Comparison of ENCODE assay signal across 16 cellular contexts in genomic region chr20:1880529-1881239, GRCh38. TPM values are rescaled to one million over a fixed set of nuclear protein-coding genes. Genes with fewer than 3 reads are reported as not detected.
A peak's percentile ranks its signal among the peaks of the same experiment; 100 is the strongest.
DNase-seq lines count a peak whose midpoint lies in the region; ATAC-seq and TF ChIP-seq lines count a peak whose summit lies in the region.
"Had no signal": no experiment of that assay in that cellular context is flagged by ENCODE, and none has a peak within 500 bp of the region (broad histone marks: within the 10 kb centered on the region; RNA-seq: fewer than 3 reads in every experiment).

No MANE protein-coding gene starts in this region.

- H3K27ac ChIP-seq in PC-3 (ENCODE audit: low read length) = no peak overlapping the region
- peak overlapping the region in 50 of 59 donors; percentile 2 to 80 (median 57) for H3K27ac ChIP-seq in dorsolateral prefrontal cortex
- H3K27ac ChIP-seq in substantia nigra (ENCODE audit: low read depth, low read length, poor library complexity, severe bottlenecking) = peak overlapping the region; percentile 49
- H3K27ac ChIP-seq: SJSA1 had no signal

- H3K4me3 Mint-ChIP-seq in nephron progenitor cell = no peak overlapping the region
- H3K4me3 Mint-ChIP-seq: H9 had no signal

- H2AFZ ChIP-seq in PC-3 (ENCODE audit: low read length) = no peak overlapping the region

- peak overlapping the region; percentile 58 for H3K27ac Mint-ChIP-seq in nephron progenitor cell
- H3K27ac Mint-ChIP-seq: H9 had no signal

- no peaks in the 10 kb centered on the region for H3K9me2 ChIP-seq in PC-3 (replicated peaks; ENCODE audit: low read length)

- no peaks in the 10 kb centered on the region for H3K36me3 ChIP-seq in PC-3 (ENCODE audit: low read depth, low read length)
- H3K36me3 ChIP-seq: SJSA1 had no signal

- no peaks in the 10 kb centered on the region for H3K9me3 ChIP-seq in PC-3 (ENCODE audit: low read length)
- H3K9me3 ChIP-seq: SJSA1 had no signal

- H3K4me3 ChIP-seq in PC-3 (ENCODE audit: low read length) (no peak overlapping the region), dorsolateral prefrontal cortex (no peak overlapping the region)
- H3K4me3 ChIP-seq: SJSA1 had no signal

- intact Hi-C loops in PC-3 (cut with micrococcal nuclease) (no loop called here), dorsolateral prefrontal cortex (cut with DNase I) (no loop called here)

- peaks cover 59% of the 10 kb centered on the region for H3K4me1 Mint-ChIP-seq in nephron progenitor cell

- H3K27me3 ChIP-seq in PC-3 (ENCODE audit: low read length) (no peaks in the 10 kb centered on the region), dorsolateral prefrontal cortex (no peaks in the 10 kb centered on the region)
- H3K27me3 ChIP-seq: SJSA1 had no signal

- no peaks in the 10 kb centered on the region for H3K79me2 ChIP-seq in PC-3 (ENCODE audit: low read length)

- peak; percentile 26; the same call in 1 of the 2 replicates for ATAC-seq in PC-3
- ATAC-seq in GM19035 (IDR thresholded peaks at IDR 0.05; ENCODE audit: unreplicated experiment) = no peak

- H3K27me3 Mint-ChIP-seq in nephron progenitor cell (ENCODE audit: low read depth, poor library complexity) = peaks cover 3% of the 10 kb centered on the region

- no peaks in the 10 kb centered on the region for H3K36me3 Mint-ChIP-seq in nephron progenitor cell (ENCODE audit: low read depth)

- no TSS peak for BruUV-seq in PC-3 (replicated peaks; lab: Mats Ljungman, UMichigan)

- no peaks in the 10 kb centered on the region for H3K4me1 ChIP-seq in PC-3 (ENCODE audit: insufficient read depth, low read length)

- H3F3A ChIP-seq in PC-3 (ENCODE audit: low read length, unreplicated experiment) = no peaks in the 10 kb centered on the region

- POLR2A ChIA-PET in PC-3 (lab: Charles Lee; ENCODE audit: unreplicated experiment) = no interaction called here
- POLR2A ChIA-PET in GM10248 (lab: Yijun Ruan, JAX) = no interaction called here

- H3K9me3 Mint-ChIP-seq in nephron progenitor cell = no peaks in the 10 kb centered on the region

- no peak overlapping the region for H3K4me2 ChIP-seq in PC-3 (ENCODE audit: low read length)

- DNase-seq in PC-3 (no peak), dorsolateral prefrontal cortex (no peak), nephron progenitor cell (no peak), substantia nigra (lab: John Stamatoyannopoulos, UW) (no peak), epidermal melanocyte (ENCODE audit: insufficient read length, low spot score) (no peak), GM10248 (ENCODE audit: extremely low spot score) (no peak)
- DNase-seq: ACHN, DMS79 treated with DMSO at 0.1 percent for 48 hours, H9, KBM-7, NCI-H1417 treated with DMSO at 0.1 percent for 48 hours, NCI-H187 treated with DMSO at 0.1 percent for 48 hours, NCI-H226, NCI-H524 treated with DMSO at 0.1 percent for 48 hours had no signal

- H3K9ac ChIP-seq in PC-3 (ENCODE audit: low read length) = no peak overlapping the region

- CTCF ChIA-PET in PC-3 (lab: Charles Lee) (no interaction called here), GM10248 (lab: Yijun Ruan, JAX) (no interaction called here)

- H4K20me1 ChIP-seq in PC-3 (ENCODE audit: low read length) = no peaks in the 10 kb centered on the region

- TF ChIP-seq CTCF in PC-3 (conservative IDR thresholded peaks at IDR 0.05; ENCODE audit: low read depth, low read length) (no peak), dorsolateral prefrontal cortex (IDR thresholded peaks at IDR 0.05 in 54 of 56, conservative IDR thresholded peaks at IDR 0.05 in 2 of 56; ENCODE audit: low read depth in 1 of 56, partially characterized antibody in 56 of 56) (peak in 1 of 56 donors; percentile 7), nephron progenitor cell (IDR thresholded peaks at IDR 0.05) (no peak), GM10248 (IDR thresholded peaks at IDR 0.05; ENCODE audit: control extremely low read depth, extremely low read depth, low read depth, missing control alignments) (no peak)

RNA-seq across cellular contexts. Expression of gene SIRPA, which starts 14.5 kb away (rescaled TPM):
- 12.8 and 17.3 TPM in 2 replicates for total RNA-seq in PC-3 (2014; rRNA removed)
- 100 to 1,000 TPM; 164 to 389 (median 265) TPM for total RNA-seq in dorsolateral prefrontal cortex
